ENCODE assay signal across 21 cellular contexts in genomic region chr7:157445246-157445955, GRCh38.
"Had no signal": no experiment of that assay in that cellular context is flagged by ENCODE, and none has a peak within 500 bp of the region (broad histone marks: within the 10 kb centered on the region; RNA-seq: fewer than 3 reads in every experiment).

No MANE protein-coding gene starts in this region.

- H3K27ac ChIP-seq: brain microvascular endothelial cell, coronary artery, foreskin keratinocyte, ovary, right lobe of liver, tibial artery, uterus had no signal

- H3K4me3 ChIP-seq: coronary artery, ovary, right lobe of liver, tibial artery, uterus had no signal

- H3K9me3 Mint-ChIP-seq: activated T-helper 17 cell treated with anti-CD3 and anti-CD28 coated beads, Interleukin-2, amount 50 U/mL, for 72 hours; central memory CD8-positive, alpha-beta T cell; T-helper 2 cell treated with Interferon-gamma antibody and Interleukin-4, amounts not matched to agents 5 μg/mL and 100 μg/mL, for 36 hours had no signal

- H3K4me1 Mint-ChIP-seq: activated B cell treated with CpG ODN at 0.5 μM for 24 hours; activated T-helper 17 cell treated with anti-CD3 and anti-CD28 coated beads, Interleukin-2, amount 50 U/mL, for 72 hours; central memory CD8-positive, alpha-beta T cell; naive B cell; stimulated activated naive B cell treated with anti-CD40 and anti-IgM and Interleukin-4, amounts not matched to agents 10 μg/mL and 1 μg/mL and 100 μg/mL, for 72 hours had no signal

- H3K27me3 ChIP-seq: brain microvascular endothelial cell, foreskin keratinocyte, ovary, right lobe of liver, uterus had no signal

- H3K4me1 ChIP-seq: foreskin keratinocyte, right lobe of liver, tibial artery, uterus had no signal

- H3K9me3 ChIP-seq: ovary, right lobe of liver, SK-N-SH, tibial artery, uterus had no signal

- H3K27me3 Mint-ChIP-seq: activated T-helper 17 cell treated with anti-CD3 and anti-CD28 coated beads, Interleukin-2, amount 50 U/mL, for 72 hours had no signal

- H3K27ac Mint-ChIP-seq: activated B cell treated with CpG ODN at 0.5 μM for 24 hours; activated naive CD4-positive, alpha-beta T cell treated with anti-CD3 and anti-CD28 coated beads for 36 hours; activated T-helper 17 cell treated with anti-CD3 and anti-CD28 coated beads, Interleukin-2, amount 50 U/mL, for 72 hours; naive B cell; stimulated activated naive B cell treated with anti-CD40 and anti-IgM and Interleukin-4, amounts not matched to agents 10 μg/mL and 1 μg/mL and 100 μg/mL, for 72 hours; T-helper 2 cell treated with Interferon-gamma antibody and Interleukin-4, amounts not matched to agents 5 μg/mL and 100 μg/mL, for 36 hours had no signal

- ATAC-seq: activated T-helper 17 cell treated with anti-CD3 and anti-CD28 coated beads, Interleukin-2, amount 50 U/mL, for 72 hours; foreskin keratinocyte; left colon; stimulated activated naive B cell treated with anti-CD40 and anti-IgM and Interleukin-4, amounts not matched to agents 10 μg/mL and 1 μg/mL and 100 μg/mL, for 72 hours had no signal

- DNase-seq: activated B cell treated with CpG ODN at 0.5 μM for 24 hours; activated CD4-positive, alpha-beta T cell treated with anti-CD3 and anti-CD28 coated beads for 4 hours; activated naive CD4-positive, alpha-beta T cell treated with anti-CD3 and anti-CD28 coated beads for 36 hours; activated T-cell treated with anti-CD3 and anti-CD28 coated beads for 4 hours; anterior cingulate cortex; brain microvascular endothelial cell; foreskin keratinocyte; hippocampal formation; naive B cell; SK-N-SH; stimulated activated naive B cell treated with anti-CD40 and anti-IgM and Interleukin-4, amounts not matched to agents 10 μg/mL and 1 μg/mL and 100 μg/mL, for 72 hours; tibial artery; uterus had no signal

- H3K36me3 Mint-ChIP-seq: naive B cell; stimulated activated naive B cell treated with anti-CD40 and anti-IgM and Interleukin-4, amounts not matched to agents 10 μg/mL and 1 μg/mL and 100 μg/mL, for 72 hours had no signal

- H3K4me3 Mint-ChIP-seq: activated B cell treated with CpG ODN at 0.5 μM for 24 hours; activated naive CD4-positive, alpha-beta T cell treated with anti-CD3 and anti-CD28 coated beads for 36 hours; activated T-helper 17 cell treated with anti-CD3 and anti-CD28 coated beads, Interleukin-2, amount 50 U/mL, for 72 hours; central memory CD8-positive, alpha-beta T cell; naive B cell; neural crest cell; stimulated activated naive B cell treated with anti-CD40 and anti-IgM and Interleukin-4, amounts not matched to agents 10 μg/mL and 1 μg/mL and 100 μg/mL, for 72 hours; T-helper 2 cell treated with Interferon-gamma antibody and Interleukin-4, amounts not matched to agents 5 μg/mL and 100 μg/mL, for 36 hours had no signal

- H3K36me3 ChIP-seq: brain microvascular endothelial cell, ovary, right lobe of liver, tibial artery, uterus had no signal
